17 cellular contexts compared by ENCODE assay signal in genomic region chr12:75236206-75236605, GRCh38. TPM values are rescaled to one million over a fixed set of nuclear protein-coding genes. Genes with fewer than 3 reads are reported as not detected.
"Had no signal": no experiment of that assay in that cellular context is flagged by ENCODE, and none has a peak within 500 bp of the region (broad histone marks: within the 10 kb centered on the region; RNA-seq: fewer than 3 reads in every experiment).

No MANE protein-coding gene starts in this region.

- H3K4me1 ChIP-seq: pancreas, sigmoid colon, spleen had no signal

- ATAC-seq: esophagus mucosa; left lobe of liver; naive thymus-derived CD4-positive, alpha-beta T cell; pancreas; stimulated activated naive CD8-positive, alpha-beta T cell treated with anti-CD3 and anti-CD28 coated beads, Interleukin-15, amount 100 ng/mL, for 72 hours had no signal

- H3K36me3 ChIP-seq: cardiac muscle cell, pancreas, sigmoid colon, spleen had no signal

- H3K27ac ChIP-seq: cardiac muscle cell, dorsolateral prefrontal cortex, pancreas, sigmoid colon, spleen had no signal

- H3K9me3 ChIP-seq: pancreas had no signal

- H3K4me3 ChIP-seq: cardiac muscle cell, dorsolateral prefrontal cortex, pancreas, sigmoid colon, spleen had no signal

- H3K27me3 ChIP-seq: cardiac muscle cell, dorsolateral prefrontal cortex, pancreas, sigmoid colon, spleen had no signal

- DNase-seq: activated CD4-positive, alpha-beta T cell treated with anti-CD3 and anti-CD28 coated beads, Interleukin-2, amount 50 U/mL, for 48 hours; activated naive CD4-positive, alpha-beta T cell treated with anti-CD3 and anti-CD28 coated beads, Interleukin-2, amount 50 U/mL, for 16 hours; dorsolateral prefrontal cortex; hippocampal formation; naive thymus-derived CD4-positive, alpha-beta T cell; pancreas; sigmoid colon; spleen; stimulated activated naive CD8-positive, alpha-beta T cell treated with anti-CD3 and anti-CD28 coated beads, Interleukin-15, amount 100 ng/mL, for 72 hours had no signal

RNA-seq across cellular contexts. Expression of gene KCNC2, which starts 26.6 kb away (rescaled TPM):
- total RNA-seq: activated T-helper 2 cell treated with anti-CD3 and anti-CD28 coated beads, Interferon-gamma antibody, Interleukin-2, Interleukin-4, amounts not matched to agents 10 μg/mL and 5 μg/mL and 100 μg/mL, durations not matched to agents 14 hours and 24 hours and 36 hours; astrocyte; cardiac muscle cell; esophagus mucosa; mononuclear cell; naive thymus-derived CD4-positive, alpha-beta T cell; spleen had no signal
- polyA plus RNA-seq: adipose tissue; cardiac muscle cell; keratinocyte; naive thymus-derived CD4-positive, alpha-beta T cell; spleen had no signal
